ENCODE assay signal across 23 cellular contexts in genomic region chr4:4311193-4311592, GRCh38. TPM values are rescaled to one million over a fixed set of nuclear protein-coding genes. Genes with fewer than 3 reads are reported as not detected.
DNase-seq lines count a peak whose midpoint lies in the region; ATAC-seq, FAIRE-seq and TF ChIP-seq lines count a peak whose summit lies in the region.
"Had no signal": no experiment of that assay in that cellular context is flagged by ENCODE, and none has a peak within 500 bp of the region (broad histone marks: within the 10 kb centered on the region; RNA-seq: fewer than 3 reads in every experiment).

No MANE protein-coding gene starts in this region.

- BruUV-seq in OCI-LY7 (replicated peaks; lab: Mats Ljungman, UMichigan), result no TSS peak

- peak; percentile 14 for FAIRE-seq in GM19239 (lab: Jason Lieb, UNC)
- FAIRE-seq: D721Med, GM12878, H1, HTR-8/SVneo, K562 had no signal

- TF ChIP-seq CTCF in GM06990 (IDR thresholded peaks at IDR 0.05; ENCODE audit: insufficient read depth, low read length, poor library complexity, severe bottlenecking) (peak; percentile 4), OCI-LY7 (conservative IDR thresholded peaks at IDR 0.05; ENCODE audit: low read length) (peak; percentile 55; the same call in 1 of the 2 replicates), lower leg skin (IDR thresholded peaks at IDR 0.05) (no peak)

- POLR2A ChIA-PET in OCI-LY7 (lab: Charles Lee), result no interaction called here

- DNase-seq in GM06990 (ENCODE audit: extremely low read depth, insufficient read length) (no peak), GM19239 (ENCODE audit: insufficient read length, low spot score) (no peak), OCI-LY7 (ENCODE audit: low spot score) (no peak), lower leg skin (ENCODE audit: low spot score in 2 of 2) (no peak)
- no peak for DNase-seq in effector CD4-positive, alpha-beta T cell
- DNase-seq: ACHN; BE2C; CD4-positive, alpha-beta memory T cell; DMS153; DMS79 treated with DMSO at 0.1 percent for 48 hours; EL; GDM1; HFFc6 had no signal

- H3K4me3 ChIP-seq in GM06990 (replicated peaks; ENCODE audit: low read depth, low read length) (no peak overlapping the region), OCI-LY7 (ENCODE audit: low read depth, low read length, poor library complexity, severe bottlenecking) (no peak overlapping the region), lower leg skin (ENCODE audit: low read depth, poor library complexity, severe bottlenecking) (no peak overlapping the region)
- H3K4me3 ChIP-seq: GM12878, HAP-1, K562 had no signal

- H3K9me3 ChIP-seq in OCI-LY7 (ENCODE audit: low read length), result no peaks in the 10 kb centered on the region
- H3K9me3 ChIP-seq: BE2C, HAP-1 had no signal

- peak; percentile 53 for ATAC-seq in HG02678 (IDR thresholded peaks at IDR 0.05; ENCODE audit: unreplicated experiment)
- ATAC-seq in GM21723 (IDR thresholded peaks at IDR 0.05; ENCODE audit: unreplicated experiment), result no peak
- ATAC-seq in GM18519 (IDR thresholded peaks at IDR 0.05; ENCODE audit: low FRiP score, unreplicated experiment), result no peak
- ATAC-seq: GM12878, K562 had no signal

- H4K20me1 ChIP-seq in OCI-LY7 (ENCODE audit: insufficient read depth, low read length), result no peaks in the 10 kb centered on the region

- TF ChIP-seq POLR2A in lower leg skin (IDR thresholded peaks at IDR 0.05), result no peak

- H3K4me2 ChIP-seq in OCI-LY7 (ENCODE audit: low read length), result peak overlapping the region; percentile 8; the same call in 1 of the 2 replicates

- WGBS in lower leg skin, 2 donors, result 81 to 83% methylated on average over 4 of the region's 4 CpGs

- no peaks in the 10 kb centered on the region for H3K79me2 ChIP-seq in OCI-LY7 (ENCODE audit: insufficient read depth, low read depth, low read length)

- no peak overlapping the region for H3K27ac ChIP-seq in OCI-LY7 (ENCODE audit: low read depth, low read length, poor library complexity, severe bottlenecking)
- H3K27ac ChIP-seq: C4-2B had no signal

- no peaks in the 10 kb centered on the region for H3K9me2 ChIP-seq in OCI-LY7 (ENCODE audit: insufficient read depth, low read length)

- intact Hi-C loops in OCI-LY7 (cut with micrococcal nuclease; ENCODE audit: unreplicated experiment) (no loop called here), lower leg skin (cut with DNase I; ENCODE audit: low total_unique reads) (no loop called here)

- peaks cover 32% of the 10 kb centered on the region for H3K4me1 ChIP-seq in OCI-LY7 (ENCODE audit: insufficient read depth, low read length, poor library complexity, severe bottlenecking)
- H3K4me1 ChIP-seq: HAP-1 had no signal

- H2AFZ ChIP-seq in OCI-LY7 (ENCODE audit: low read length), result no peak overlapping the region; the same call in 1 of the 2 replicates

- no peaks in the 10 kb centered on the region for H3K27me3 ChIP-seq in GM06990 (replicated peaks; ENCODE audit: control insufficient read depth, insufficient read depth, low read length)
- H3K27me3 ChIP-seq: BE2C had no signal

- CTCF ChIA-PET in OCI-LY7 (lab: Charles Lee; ENCODE audit: unreplicated experiment), result no interaction called here

- H3K36me3 ChIP-seq in GM06990 (ENCODE audit: control insufficient read depth, insufficient read depth, low read length) (peaks cover 14% of the 10 kb centered on the region), OCI-LY7 (ENCODE audit: insufficient read depth, low read length) (peaks cover 21% of the 10 kb centered on the region; the same call in 1 of the 2 replicates)

RNA-seq across cellular contexts. Expression of gene ZBTB49, which starts 21.1 kb away (rescaled TPM):
- 6.5 and 9.9 TPM in 2 replicates for total RNA-seq in OCI-LY7 (2014; rRNA removed; shearing (Covaris generic))
- total RNA-seq in OCI-LY7 (2022) (8.7 and 12.8 TPM in 2 replicates), lower leg skin (10 to 100 TPM in 1 of 4 donors, 1 to 10 TPM in 3; 4.9 to 29.5 (median 6.9) TPM)

RNA-seq across cellular contexts. Expression of gene LYAR, which starts 21.2 kb away (rescaled TPM):
- total RNA-seq in OCI-LY7 (2014; rRNA removed; shearing (Covaris generic)), result 58.8 and 86.8 TPM in 2 replicates
- total RNA-seq in OCI-LY7 (2022) (55.0 and 58.5 TPM in 2 replicates), lower leg skin (10 to 100 TPM in 2 of 4 donors, 1 to 10 TPM in 2; 5.9 to 13.2 (median 10.0) TPM)

Comparison
In these comparisons a context has a peak if more than half of its experiments do, and no peak if none do; other contexts are left out.
1. CTCF ChIP-seq: peak in GM06990 (single experiment) and OCI-LY7 (single experiment); none in lower leg skin (0 of 3).